ENCODE assay signal across 15 cellular contexts in the genomic region with DNA sequence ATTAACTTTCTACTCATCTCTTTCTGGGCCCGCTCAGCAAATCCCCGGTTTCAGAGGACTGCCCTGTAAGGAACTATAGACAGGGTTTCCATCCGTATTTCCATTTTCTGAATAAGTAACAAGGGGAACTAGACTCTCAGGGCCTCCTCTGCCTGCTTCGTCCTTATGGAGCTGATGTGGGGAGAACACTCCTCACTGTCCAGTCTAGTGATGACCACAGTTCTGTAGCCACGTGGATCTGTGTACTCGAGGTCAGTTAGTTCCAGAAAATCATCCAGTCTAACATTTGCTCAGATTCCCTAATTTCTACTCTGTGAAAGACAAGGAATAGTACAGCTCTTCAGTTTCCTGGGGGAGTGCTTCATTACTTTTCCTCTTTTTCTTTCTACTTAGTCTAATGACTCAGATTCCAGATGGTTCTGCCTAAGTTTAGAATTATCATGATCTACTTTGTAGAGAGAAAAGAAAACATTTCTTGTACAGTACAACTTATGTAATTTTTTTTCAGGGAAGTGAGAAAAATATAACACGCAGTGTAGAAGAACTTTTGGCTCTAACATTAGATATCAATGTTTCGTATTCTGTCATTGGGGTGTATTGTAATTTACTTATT.
DNase-seq lines count a peak whose midpoint lies in the region; ATAC-seq, FAIRE-seq and TF ChIP-seq lines count a peak whose summit lies in the region.
"Had no signal": no experiment of that assay in that cellular context is flagged by ENCODE, and none has a peak within 500 bp of the region (broad histone marks: within the 10 kb centered on the region; RNA-seq: fewer than 3 reads in every experiment).

No MANE protein-coding gene starts in this region.

- H3K27ac Mint-ChIP-seq in nephron progenitor cell = peak overlapping the region; percentile 3
- H3K27ac Mint-ChIP-seq: activated T-helper 1 cell treated with anti-CD3 and anti-CD28 coated beads, Interleukin-12 subunit alpha, Interleukin-12 subunit beta, Interleukin-2, Interleukin-4 antibody, amounts not matched to agents 30 ng/mL and 10 ng/mL and 1 ng/mL, durations not matched to agents 14 hours and 24 hours and 36 hours; neural progenitor cell had no signal

- TF ChIP-seq POLR2A in HepG2 (IDR thresholded peaks at IDR 0.05; ENCODE audit: insufficient read depth in 1 of 2, low read depth in 2 of 2, low read length in 2 of 2) = no peak
- no peak for TF ChIP-seq POLR2A in vagina (IDR thresholded peaks at IDR 0.05)

- H3K27ac ChIP-seq in liver (ENCODE audit: low read depth in 1 of 2, low read length in 2 of 2) = peak overlapping the region; percentile 27 to 57
- H3K27ac ChIP-seq in HepG2 (ENCODE audit: extremely low read length, insufficient read depth, low read length) = no peak overlapping the region
- H3K27ac ChIP-seq in aorta (ENCODE audit: low read depth in 1 of 2, low read length in 2 of 2) = peak overlapping the region; percentile 37 to 93
- no peak overlapping the region for H3K27ac ChIP-seq in vagina
- H3K27ac ChIP-seq: neural progenitor cell had no signal

- H3K27me3 ChIP-seq in liver (ENCODE audit: control insufficient read depth in 4 of 4, insufficient read depth in 4 of 4, low read length in 3 of 4) (no peaks in the 10 kb centered on the region), HepG2 (ENCODE audit: control insufficient read depth in 1 of 2, insufficient read depth in 2 of 2, low read length in 2 of 2) (no peaks in the 10 kb centered on the region), aorta (ENCODE audit: control insufficient read depth in 1 of 2, insufficient read depth in 2 of 2, low read length in 1 of 2) (no peaks in the 10 kb centered on the region), vagina (no peaks in the 10 kb centered on the region)
- H3K27me3 ChIP-seq: neural progenitor cell had no signal

- no peak overlapping the region for H3K4me2 ChIP-seq in HepG2 (ENCODE audit: low read depth, low read length)
- H3K4me2 ChIP-seq: neural progenitor cell had no signal

- H3K9me3 Mint-ChIP-seq in nephron progenitor cell = peaks cover 7% of the 10 kb centered on the region
- H3K9me3 Mint-ChIP-seq: activated T-helper 1 cell treated with anti-CD3 and anti-CD28 coated beads, Interleukin-12 subunit alpha, Interleukin-12 subunit beta, Interleukin-2, Interleukin-4 antibody, amounts not matched to agents 30 ng/mL and 10 ng/mL and 1 ng/mL, durations not matched to agents 14 hours and 24 hours and 36 hours had no signal

- ATAC-seq in HepG2 (no peak), aorta (ENCODE audit: low FRiP score) (no peak), GM18498 (IDR thresholded peaks at IDR 0.05; ENCODE audit: unreplicated experiment) (no peak)

- H3K4me3 ChIP-seq in liver (ENCODE audit: low read depth in 1 of 3, low read length in 3 of 3) (no peak overlapping the region), HepG2 (replicated peaks in 1 of 3; ENCODE audit: insufficient read depth in 1 of 3, low read depth in 2 of 3, low read length in 3 of 3) (no peak overlapping the region), fibroblast of pulmonary artery (replicated peaks; ENCODE audit: low read depth, low read length) (no peak overlapping the region), aorta (ENCODE audit: low read length in 2 of 2) (no peak overlapping the region), vagina (no peak overlapping the region)
- H3K4me3 ChIP-seq: neural progenitor cell had no signal

- H3K4me3 Mint-ChIP-seq in nephron progenitor cell = no peak overlapping the region
- H3K4me3 Mint-ChIP-seq: activated T-helper 1 cell treated with anti-CD3 and anti-CD28 coated beads, Interleukin-12 subunit alpha, Interleukin-12 subunit beta, Interleukin-2, Interleukin-4 antibody, amounts not matched to agents 30 ng/mL and 10 ng/mL and 1 ng/mL, durations not matched to agents 14 hours and 24 hours and 36 hours; neural progenitor cell had no signal

- POLR2A ChIA-PET in HepG2 (lab: Yijun Ruan, JAX) = no interaction called here

- FAIRE-seq in HepG2 (lab: Jason Lieb, UNC) = no peak
- FAIRE-seq: GM12891, H54 had no signal

- TF ChIP-seq RAD21 in liver (IDR thresholded peaks at IDR 0.05) (no peak), HepG2 (CRISPR knock-in tag; IDR thresholded peaks at IDR 0.05) (no peak)

- no peaks in the 10 kb centered on the region for H4K20me1 ChIP-seq in HepG2 (ENCODE audit: insufficient read depth, low read length)

- H3K4me1 ChIP-seq in liver (ENCODE audit: control insufficient read depth in 4 of 4, insufficient read depth in 4 of 4, low read length in 3 of 4) = peaks cover 2 to 43% (median 22%) of the 10 kb centered on the region in 4 donors
- H3K4me1 ChIP-seq in HepG2 (ENCODE audit: insufficient read depth, low read length) = peaks cover 11% of the 10 kb centered on the region; the same call in 1 of the 2 replicates
- peaks cover 3 to 9% of the 10 kb centered on the region in 2 donors for H3K4me1 ChIP-seq in aorta (ENCODE audit: control insufficient read depth in 1 of 2, insufficient read depth in 2 of 2, low read length in 2 of 2)
- H3K4me1 ChIP-seq in vagina = peaks cover 11% of the 10 kb centered on the region

- H3K9me3 ChIP-seq in liver (ENCODE audit: control insufficient read depth in 4 of 4, low read length in 3 of 4) = no peaks in the 10 kb centered on the region
- H3K9me3 ChIP-seq in HepG2 (ENCODE audit: low read length) = no peaks in the 10 kb centered on the region
- no peaks in the 10 kb centered on the region for H3K9me3 ChIP-seq in aorta (ENCODE audit: control insufficient read depth, low read length)
- H3K9me3 ChIP-seq in vagina = no peaks in the 10 kb centered on the region

- intact Hi-C loops in HepG2 (cut with micrococcal nuclease; ENCODE audit: unreplicated experiment) = no loop called here
- intact Hi-C loops in aorta (cut with DNase I) = loop anchor here in 1 of 2 donors (5.0 kb wide), 1 partner anchor 72 kb away; no protein-coding TSS in a partner anchor
- intact Hi-C loops in vagina (cut with DNase I) = no loop called here

- H3K27me3 Mint-ChIP-seq in nephron progenitor cell (ENCODE audit: low read depth, poor library complexity) = peaks cover 10% of the 10 kb centered on the region

- no peaks in the 10 kb centered on the region for H3K79me2 ChIP-seq in HepG2 (ENCODE audit: insufficient read depth, low read length)

- no TSS peak for BruUV-seq in HepG2 (replicated peaks; lab: Mats Ljungman, UMichigan)

- H3K4me1 Mint-ChIP-seq in nephron progenitor cell = peaks cover 11% of the 10 kb centered on the region

- H3K36me3 ChIP-seq in liver (ENCODE audit: control insufficient read depth in 4 of 4, insufficient read depth in 3 of 4, low read depth in 1 of 4, low read length in 3 of 4) (peaks cover 2 to 10% (median 5%) of the 10 kb centered on the region in 4 donors), HepG2 (replicated peaks in 1 of 2; ENCODE audit: control insufficient read depth in 1 of 2, insufficient read depth in 2 of 2, low read length in 2 of 2) (peaks cover 8 to 21% of the 10 kb centered on the region in 2 experiments), aorta (ENCODE audit: control insufficient read depth in 1 of 2, insufficient read depth in 2 of 2, low read length in 1 of 2) (peaks cover 0 to 2% of the 10 kb centered on the region in 2 donors), vagina (no peaks in the 10 kb centered on the region)
- H3K36me3 ChIP-seq: neural progenitor cell had no signal

- H3K9ac ChIP-seq in liver (ENCODE audit: low read depth in 1 of 2, low read length in 2 of 2) (no peak overlapping the region), HepG2 (ENCODE audit: insufficient read depth, low read depth, low read length) (no peak overlapping the region)
- H3K9ac ChIP-seq: neural progenitor cell had no signal

- in situ Hi-C loops in HepG2 (cut with HindIII; ENCODE audit: extremely low pct_ligation_motif_present, low pct_unique_long_range_greater_than_20kb) = no loop called here

- no peak overlapping the region for H2AFZ ChIP-seq in HepG2 (ENCODE audit: low read length)
- H2AFZ ChIP-seq: neural progenitor cell had no signal

- WGBS in liver = 74% methylated on average over 8 of the region's 8 CpGs
- 95% methylated on average over 8 of the region's 8 CpGs for WGBS in HepG2 (ENCODE audit: low lambda C conversion rate)
- WGBS in aorta, 2 donors = 51 to 79% methylated on average over 8 of the region's 8 CpGs

- no peak for TF ChIP-seq CTCF in liver (IDR thresholded peaks at IDR 0.05; ENCODE audit: low read depth, low read length, missing input control)
- TF ChIP-seq CTCF in HepG2 (CRISPR knock-in tag; IDR thresholded peaks at IDR 0.05) = no peak
- no peak for TF ChIP-seq CTCF in fibroblast of pulmonary artery (IDR thresholded peaks at IDR 0.05; ENCODE audit: low read length, missing control alignments)
- TF ChIP-seq CTCF in nephron progenitor cell (IDR thresholded peaks at IDR 0.05) = no peak
- no peak for TF ChIP-seq CTCF in vagina (IDR thresholded peaks at IDR 0.05)

- DNase-seq in HepG2 (ENCODE audit: low spot score) (no peak), fibroblast of pulmonary artery (ENCODE audit: low read depth) (peak; percentile 79), nephron progenitor cell (no peak), aorta (no peak), vagina (ENCODE audit: extremely low spot score in 2 of 2) (no peak), A172 (ENCODE audit: low spot score) (no peak)
- DNase-seq: NCI-H2171 treated with DMSO at 0.1 percent for 48 hours; RPMI8226; stimulated activated CD4-positive, alpha-beta T cell treated with anti-CD3 and anti-CD28 coated beads, Interleukin-4, amount 100 ng/mL, for 4 hours had no signal

- TF ChIP-seq EP300 in HepG2 (IDR thresholded peaks at IDR 0.05; ENCODE audit: low read depth in 2 of 2, low read length in 2 of 2) (no peak), HepG2 (CRISPR knock-in tag; IDR thresholded peaks at IDR 0.05; ENCODE audit: borderline replicate concordance) (no peak)

- H3K36me3 Mint-ChIP-seq in nephron progenitor cell (ENCODE audit: low read depth) = no peaks in the 10 kb centered on the region

- CTCF ChIA-PET in HepG2 (lab: Yijun Ruan, JAX; ENCODE audit: low intra/inter-chr PET ratio, low total read pairs) = no interaction called here

TF ChIP-seq in liver, 16 proteins besides CTCF, POLR2A, EP300 and RAD21 (continues in another document):
- TF ChIP-seq JUND (IDR thresholded peaks at IDR 0.05) (no peak), GABPA (IDR thresholded peaks at IDR 0.05 in 1 of 2, conservative IDR thresholded peaks at IDR 0.05 in 1 of 2) (no peak), EGR1 (IDR thresholded peaks at IDR 0.05; ENCODE audit: low read depth in 2 of 2) (no peak), TAF1 (conservative IDR thresholded peaks at IDR 0.05) (no peak), NR2F2 (IDR thresholded peaks at IDR 0.05) (no peak), HNF4G (IDR thresholded peaks at IDR 0.05) (no peak)

TF ChIP-seq in HepG2, 621 proteins besides CTCF, POLR2A, EP300 and RAD21 (continues in another document):
- TF ChIP-seq, protein P1, sequence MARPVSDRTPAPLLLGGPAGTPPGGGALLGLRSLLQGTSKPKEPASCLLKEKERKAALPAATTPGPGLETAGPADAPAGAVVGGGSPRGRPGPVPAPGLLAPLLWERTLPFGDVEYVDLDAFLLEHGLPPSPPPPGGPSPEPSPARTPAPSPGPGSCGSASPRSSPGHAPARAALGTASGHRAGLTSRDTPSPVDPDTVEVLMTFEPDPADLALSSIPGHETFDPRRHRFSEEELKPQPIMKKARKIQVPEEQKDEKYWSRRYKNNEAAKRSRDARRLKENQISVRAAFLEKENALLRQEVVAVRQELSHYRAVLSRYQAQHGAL (CRISPR knock-in tag; IDR thresholded peaks at IDR 0.05; ENCODE audit: not compliant biosample characterization) = no peak
- no peak for TF ChIP-seq FOXC1 (CRISPR knock-in tag; IDR thresholded peaks at IDR 0.05; ENCODE audit: borderline replicate concordance)

Comparison
In these comparisons a context has a peak if more than half of its experiments do, and no peak if none do; other contexts are left out.
1. H3K27ac ChIP-seq: peak in liver (2 of 2) and aorta (2 of 2); none in HepG2 (single experiment) and vagina (single experiment).